In the genomic region with DNA sequence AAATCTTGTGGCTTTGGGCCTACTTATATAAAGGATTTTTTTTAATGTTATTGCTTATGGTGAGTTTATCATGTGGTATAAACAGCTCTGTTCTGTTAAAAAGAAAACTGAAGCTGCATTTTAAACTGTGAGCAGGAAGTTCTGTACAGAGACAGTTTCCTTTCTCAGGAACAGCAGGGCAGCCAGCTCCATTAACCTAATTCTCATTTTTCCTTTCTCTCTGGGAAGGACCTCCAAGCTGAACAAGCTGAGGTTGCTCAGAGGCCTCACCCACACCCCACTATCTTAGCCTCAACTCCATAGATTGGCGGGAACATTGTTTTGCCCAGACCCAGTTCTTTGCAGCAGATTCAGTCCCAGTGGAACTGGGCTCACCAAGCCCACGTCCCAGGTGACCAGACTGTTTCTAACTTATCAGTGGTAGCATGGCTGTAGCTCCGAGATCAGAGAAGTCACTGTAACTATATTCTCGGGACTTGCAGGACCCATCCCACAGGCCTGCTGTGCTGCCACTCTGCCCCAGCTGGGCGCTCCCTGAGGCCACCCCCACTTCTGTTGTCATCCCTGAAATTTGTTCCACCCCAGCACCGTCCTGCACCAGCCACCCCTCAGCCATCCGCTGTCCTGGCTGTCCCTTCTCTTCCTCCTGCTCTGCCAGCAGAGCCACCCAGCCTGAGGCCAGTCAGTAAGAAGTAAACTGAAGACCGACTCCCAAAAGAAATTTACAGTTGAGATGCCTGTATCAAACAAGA, we compare ENCODE assay signal across 1 cellular context.
TF ChIP-seq lines count a peak whose summit lies in the region.

No MANE protein-coding gene starts in this region.

TF ChIP-seq in IMR-90, 13 proteins besides CTCF, POLR2A, EP300 and RAD21 (continued from another document):
- no peak for TF ChIP-seq SMC3 (IDR thresholded peaks at IDR 0.05; ENCODE audit: low read depth, low read length)
TF ChIP-seq in IMR-90: peak in this region for 0.
